ENCODE assay signal across 1 cellular context in genomic region chr5:180519098-180519497, GRCh38.
TF ChIP-seq lines count a peak whose summit lies in the region.

No MANE protein-coding gene starts in this region.

TF ChIP-seq in K562, 482 proteins besides CTCF, POLR2A, EP300 and RAD21 (continued from another document and continues in another):
- TF ChIP-seq, protein P1, sequence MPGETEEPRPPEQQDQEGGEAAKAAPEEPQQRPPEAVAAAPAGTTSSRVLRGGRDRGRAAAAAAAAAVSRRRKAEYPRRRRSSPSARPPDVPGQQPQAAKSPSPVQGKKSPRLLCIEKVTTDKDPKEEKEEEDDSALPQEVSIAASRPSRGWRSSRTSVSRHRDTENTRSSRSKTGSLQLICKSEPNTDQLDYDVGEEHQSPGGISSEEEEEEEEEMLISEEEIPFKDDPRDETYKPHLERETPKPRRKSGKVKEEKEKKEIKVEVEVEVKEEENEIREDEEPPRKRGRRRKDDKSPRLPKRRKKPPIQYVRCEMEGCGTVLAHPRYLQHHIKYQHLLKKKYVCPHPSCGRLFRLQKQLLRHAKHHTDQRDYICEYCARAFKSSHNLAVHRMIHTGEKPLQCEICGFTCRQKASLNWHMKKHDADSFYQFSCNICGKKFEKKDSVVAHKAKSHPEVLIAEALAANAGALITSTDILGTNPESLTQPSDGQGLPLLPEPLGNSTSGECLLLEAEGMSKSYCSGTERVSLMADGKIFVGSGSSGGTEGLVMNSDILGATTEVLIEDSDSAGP (CRISPR knock-in tag; IDR thresholded peaks at IDR 0.05), result no peak
- TF ChIP-seq, protein P2, sequence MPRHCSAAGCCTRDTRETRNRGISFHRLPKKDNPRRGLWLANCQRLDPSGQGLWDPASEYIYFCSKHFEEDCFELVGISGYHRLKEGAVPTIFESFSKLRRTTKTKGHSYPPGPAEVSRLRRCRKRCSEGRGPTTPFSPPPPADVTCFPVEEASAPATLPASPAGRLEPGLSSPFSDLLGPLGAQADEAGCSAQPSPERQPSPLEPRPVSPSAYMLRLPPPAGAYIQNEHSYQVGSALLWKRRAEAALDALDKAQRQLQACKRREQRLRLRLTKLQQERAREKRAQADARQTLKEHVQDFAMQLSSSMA (CRISPR knock-in tag; IDR thresholded peaks at IDR 0.05), result no peak
- TF ChIP-seq ZNF175 (CRISPR knock-in tag; IDR thresholded peaks at IDR 0.05; ENCODE audit: low read depth) (peak; percentile 74; the same call in 1 of the 2 replicates), MAFG (tag; conservative IDR thresholded peaks at IDR 0.05) (0 out of 2 replicates have a peak, but pooled peaks have one; percentile 14), ETS1 (conservative IDR thresholded peaks at IDR 0.05; ENCODE audit: control insufficient read depth, low read depth, low read length) (no peak), ZNF316 (IDR thresholded peaks at IDR 0.05) (no peak), ZSCAN29 (IDR thresholded peaks at IDR 0.05) (no peak), ZBTB43 (CRISPR knock-in tag; IDR thresholded peaks at IDR 0.05) (no peak), POLR2AphosphoS2 (IDR thresholded peaks at IDR 0.05; ENCODE audit: low read length) (no peak), PTRF (tag; IDR thresholded peaks at IDR 0.05) (peak; percentile 82), MXD1 (CRISPR knock-in tag; IDR thresholded peaks at IDR 0.05; ENCODE audit: borderline replicate concordance, poor library complexity, severe bottlenecking) (no peak), RBM25 (IDR thresholded peaks at IDR 0.05; ENCODE audit: low read depth, low read length, severe bottlenecking) (no peak), SREBF2 (CRISPR knock-in tag; IDR thresholded peaks at IDR 0.05) (no peak), POLR2B (IDR thresholded peaks at IDR 0.05; ENCODE audit: low read depth, partially characterized antibody) (no peak), ZNF586 (CRISPR knock-in tag; conservative IDR thresholded peaks at IDR 0.05) (no peak), TARDBP (IDR thresholded peaks at IDR 0.05) (no peak), MLLT1 (IDR thresholded peaks at IDR 0.05) (no peak), CSDE1 (IDR thresholded peaks at IDR 0.05) (no peak), NR2C1 (IDR thresholded peaks at IDR 0.05) (no peak), NR2C1 (tag; IDR thresholded peaks at IDR 0.05) (peak; percentile 82), FOXP4 (CRISPR knock-in tag; IDR thresholded peaks at IDR 0.05; ENCODE audit: borderline replicate concordance) (no peak), FOS (IDR thresholded peaks at IDR 0.05; ENCODE audit: extremely low read depth, insufficient read length) (no peak), FOXO4 (CRISPR knock-in tag; IDR thresholded peaks at IDR 0.05) (no peak), ZNF134 (CRISPR knock-in tag; conservative IDR thresholded peaks at IDR 0.05) (0 out of 2 replicates have a peak, but pooled peaks have one; percentile 22), HIVEP1 (CRISPR knock-in tag; IDR thresholded peaks at IDR 0.05) (0 out of 2 replicates have a peak, but pooled peaks have one; percentile 32), NCOA4 (IDR thresholded peaks at IDR 0.05; ENCODE audit: partially characterized antibody) (no peak), SIN3A (IDR thresholded peaks at IDR 0.05; ENCODE audit: borderline replicate concordance in 2 of 2, control insufficient read depth in 1 of 2, low read depth in 2 of 2, low read length in 2 of 2) (no peak), ZHX1 (conservative IDR thresholded peaks at IDR 0.05; ENCODE audit: low read length) (no peak), U2AF2 (optimal IDR thresholded peaks at IDR 0.05; ENCODE audit: low read depth, low read length) (no peak), MEF2A (IDR thresholded peaks at IDR 0.05; ENCODE audit: control insufficient read depth, low read depth, low read length) (no peak), SMAD4 (CRISPR knock-in tag; conservative IDR thresholded peaks at IDR 0.05) (peak; percentile 65), RFX7 (CRISPR knock-in tag; IDR thresholded peaks at IDR 0.05) (no peak), TRIM25 (IDR thresholded peaks at IDR 0.05; ENCODE audit: borderline replicate concordance) (no peak), GTF2E2 (tag; IDR thresholded peaks at IDR 0.05) (no peak), JUNB (CRISPR knock-in tag; conservative IDR thresholded peaks at IDR 0.05) (no peak), ZNF644 (tag; IDR thresholded peaks at IDR 0.05; ENCODE audit: low read depth) (0 out of 2 replicates have a peak, but pooled peaks have one; percentile 61)
- TF ChIP-seq, protein P3, sequence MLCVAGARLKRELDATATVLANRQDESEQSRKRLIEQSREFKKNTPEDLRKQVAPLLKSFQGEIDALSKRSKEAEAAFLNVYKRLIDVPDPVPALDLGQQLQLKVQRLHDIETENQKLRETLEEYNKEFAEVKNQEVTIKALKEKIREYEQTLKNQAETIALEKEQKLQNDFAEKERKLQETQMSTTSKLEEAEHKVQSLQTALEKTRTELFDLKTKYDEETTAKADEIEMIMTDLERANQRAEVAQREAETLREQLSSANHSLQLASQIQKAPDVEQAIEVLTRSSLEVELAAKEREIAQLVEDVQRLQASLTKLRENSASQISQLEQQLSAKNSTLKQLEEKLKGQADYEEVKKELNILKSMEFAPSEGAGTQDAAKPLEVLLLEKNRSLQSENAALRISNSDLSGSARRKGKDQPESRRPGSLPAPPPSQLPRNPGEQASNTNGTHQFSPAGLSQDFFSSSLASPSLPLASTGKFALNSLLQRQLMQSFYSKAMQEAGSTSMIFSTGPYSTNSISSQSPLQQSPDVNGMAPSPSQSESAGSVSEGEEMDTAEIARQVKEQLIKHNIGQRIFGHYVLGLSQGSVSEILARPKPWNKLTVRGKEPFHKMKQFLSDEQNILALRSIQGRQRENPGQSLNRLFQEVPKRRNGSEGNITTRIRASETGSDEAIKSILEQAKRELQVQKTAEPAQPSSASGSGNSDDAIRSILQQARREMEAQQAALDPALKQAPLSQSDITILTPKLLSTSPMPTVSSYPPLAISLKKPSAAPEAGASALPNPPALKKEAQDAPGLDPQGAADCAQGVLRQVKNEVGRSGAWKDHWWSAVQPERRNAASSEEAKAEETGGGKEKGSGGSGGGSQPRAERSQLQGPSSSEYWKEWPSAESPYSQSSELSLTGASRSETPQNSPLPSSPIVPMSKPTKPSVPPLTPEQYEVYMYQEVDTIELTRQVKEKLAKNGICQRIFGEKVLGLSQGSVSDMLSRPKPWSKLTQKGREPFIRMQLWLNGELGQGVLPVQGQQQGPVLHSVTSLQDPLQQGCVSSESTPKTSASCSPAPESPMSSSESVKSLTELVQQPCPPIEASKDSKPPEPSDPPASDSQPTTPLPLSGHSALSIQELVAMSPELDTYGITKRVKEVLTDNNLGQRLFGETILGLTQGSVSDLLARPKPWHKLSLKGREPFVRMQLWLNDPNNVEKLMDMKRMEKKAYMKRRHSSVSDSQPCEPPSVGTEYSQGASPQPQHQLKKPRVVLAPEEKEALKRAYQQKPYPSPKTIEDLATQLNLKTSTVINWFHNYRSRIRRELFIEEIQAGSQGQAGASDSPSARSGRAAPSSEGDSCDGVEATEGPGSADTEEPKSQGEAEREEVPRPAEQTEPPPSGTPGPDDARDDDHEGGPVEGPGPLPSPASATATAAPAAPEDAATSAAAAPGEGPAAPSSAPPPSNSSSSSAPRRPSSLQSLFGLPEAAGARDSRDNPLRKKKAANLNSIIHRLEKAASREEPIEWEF (CRISPR knock-in tag; IDR thresholded peaks at IDR 0.05), result no peak
- TF ChIP-seq, protein P4, sequence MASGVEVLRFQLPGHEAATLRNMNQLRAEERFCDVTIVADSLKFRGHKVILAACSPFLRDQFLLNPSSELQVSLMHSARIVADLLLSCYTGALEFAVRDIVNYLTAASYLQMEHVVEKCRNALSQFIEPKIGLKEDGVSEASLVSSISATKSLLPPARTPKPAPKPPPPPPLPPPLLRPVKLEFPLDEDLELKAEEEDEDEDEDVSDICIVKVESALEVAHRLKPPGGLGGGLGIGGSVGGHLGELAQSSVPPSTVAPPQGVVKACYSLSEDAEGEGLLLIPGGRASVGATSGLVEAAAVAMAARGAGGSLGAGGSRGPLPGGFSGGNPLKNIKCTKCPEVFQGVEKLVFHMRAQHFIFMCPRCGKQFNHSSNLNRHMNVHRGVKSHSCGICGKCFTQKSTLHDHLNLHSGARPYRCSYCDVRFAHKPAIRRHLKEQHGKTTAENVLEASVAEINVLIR (CRISPR knock-in tag; IDR thresholded peaks at IDR 0.05), result no peak
